Comparison of ENCODE assay signal across 19 cellular contexts in the genomic region with DNA sequence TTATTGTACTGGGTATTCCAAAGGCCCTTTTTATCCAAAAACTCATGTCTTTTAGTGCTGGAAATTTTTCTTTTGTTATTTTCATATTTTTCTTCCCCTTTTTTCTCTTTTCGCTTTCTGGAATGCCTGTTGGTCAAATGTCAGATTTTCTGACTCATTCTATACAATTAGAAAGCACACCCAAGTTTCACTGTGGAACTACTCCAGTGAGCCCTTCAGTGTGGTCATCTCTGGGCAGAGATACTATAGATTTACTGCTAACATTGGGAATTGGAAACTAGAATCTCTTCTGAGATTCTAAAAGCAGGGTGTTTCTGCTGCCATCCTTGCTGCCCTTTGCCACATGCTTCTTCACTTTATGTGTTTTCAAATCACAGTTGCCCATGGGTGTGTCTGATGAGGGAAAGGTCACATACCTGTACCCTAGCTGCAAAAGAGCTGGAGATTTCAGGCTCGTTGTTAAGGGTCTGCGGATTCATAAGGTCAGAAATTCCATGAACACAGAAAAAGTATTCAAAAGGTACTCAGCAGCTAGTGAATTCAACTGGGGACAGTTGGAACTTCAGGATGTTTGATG. TPM values are rescaled to one million over a fixed set of nuclear protein-coding genes. Genes with fewer than 3 reads are reported as not detected.
DNase-seq lines count a peak whose midpoint lies in the region; ATAC-seq, FAIRE-seq and TF ChIP-seq lines count a peak whose summit lies in the region.
"Had no signal": no experiment of that assay in that cellular context is flagged by ENCODE, and none has a peak within 500 bp of the region (broad histone marks: within the 10 kb centered on the region; RNA-seq: fewer than 3 reads in every experiment).

No MANE protein-coding gene starts in this region.

- H3K4me3 Mint-ChIP-seq in stimulated activated memory B cell treated with anti-CD40 and anti-IgM and Interleukin-4, amounts not matched to agents 10 μg/mL and 1 μg/mL and 100 μg/mL, for 72 hours: no peak overlapping the region
- no peak overlapping the region for H3K4me3 Mint-ChIP-seq in activated CD4-positive, alpha-beta memory T cell treated with anti-CD3 and anti-CD28 coated beads for 36 hours
- H3K4me3 Mint-ChIP-seq: B cell; CD8-positive, alpha-beta T cell had no signal

- H4K20me1 ChIP-seq in MM.1S (ENCODE audit: insufficient read depth, low read length) (no peaks in the 10 kb centered on the region), K562 (replicated peaks; ENCODE audit: control insufficient read depth, insufficient read depth, low read length) (no peaks in the 10 kb centered on the region)

- POLR2A ChIA-PET in K562 (lab: Yijun Ruan, JAX): interaction anchor here (1.0 kb wide), 1 partner anchor 73 kb away, joined by 3 read pairs; no protein-coding TSS in a partner anchor
- POLR2A ChIA-PET in activated CD4-positive, alpha-beta memory T cell treated with anti-CD3 and anti-CD28 coated beads for 36 hours (lab: Charles Lee): no interaction called here

- no peaks in the 10 kb centered on the region for H3K9me1 ChIP-seq in K562 (ENCODE audit: control insufficient read depth, insufficient read depth, low read length)

- CTCF ChIA-PET in K562 (lab: Yijun Ruan, JAX; ENCODE audit: low intra/inter-chr PET ratio): no interaction called here
- CTCF ChIA-PET in activated CD4-positive, alpha-beta memory T cell treated with anti-CD3 and anti-CD28 coated beads for 36 hours (lab: Charles Lee): no interaction called here

- H3K4me3 ChIP-seq in MM.1S (ENCODE audit: low read length) (no peak overlapping the region), K562 (no peak overlapping the region)
- H3K4me3 ChIP-seq: HAP-1, SJCRH30 had no signal

- in situ Hi-C loops in K562 (cut with MboI): no loop called here

- no peaks in the 10 kb centered on the region for H3K27me3 Mint-ChIP-seq in stimulated activated memory B cell treated with anti-CD40 and anti-IgM and Interleukin-4, amounts not matched to agents 10 μg/mL and 1 μg/mL and 100 μg/mL, for 72 hours
- no peaks in the 10 kb centered on the region for H3K27me3 Mint-ChIP-seq in activated CD4-positive, alpha-beta memory T cell treated with anti-CD3 and anti-CD28 coated beads for 36 hours
- H3K27me3 Mint-ChIP-seq: B cell had no signal

- H3K4me2 ChIP-seq in MM.1S (ENCODE audit: low read depth, low read length) (peak overlapping the region; percentile 0; the same call in 1 of the 2 replicates), K562 (ENCODE audit: insufficient read depth, low read length) (no peak overlapping the region)

- FAIRE-seq in K562 (lab: Jason Lieb, UNC): no peak

- H3F3A ChIP-seq in MM.1S (ENCODE audit: insufficient read depth, low read length): peaks cover 25% of the 10 kb centered on the region

- no peak for TF ChIP-seq POLR2A in K562 (conservative IDR thresholded peaks at IDR 0.05)

- no TSS peak for BruUV-seq in K562 (replicated peaks; lab: Mats Ljungman, UMichigan)

- intact Hi-C loops in K562 (cut with micrococcal nuclease): no loop called here
- intact Hi-C loops in activated CD4-positive, alpha-beta memory T cell treated with anti-CD3 and anti-CD28 coated beads for 36 hours (cut with micrococcal nuclease): no loop called here

- H3K9ac ChIP-seq in MM.1S (ENCODE audit: low read length) (no peak overlapping the region), K562 (ENCODE audit: insufficient read depth in 1 of 2, low read depth in 2 of 2, low read length in 2 of 2) (no peak overlapping the region)

- H3K4me1 Mint-ChIP-seq in stimulated activated memory B cell treated with anti-CD40 and anti-IgM and Interleukin-4, amounts not matched to agents 10 μg/mL and 1 μg/mL and 100 μg/mL, for 72 hours: peaks cover 30% of the 10 kb centered on the region
- peaks cover 39% of the 10 kb centered on the region for H3K4me1 Mint-ChIP-seq in activated CD4-positive, alpha-beta memory T cell treated with anti-CD3 and anti-CD28 coated beads for 36 hours (ENCODE audit: low read depth)

- no peaks in the 10 kb centered on the region for H3K27me3 ChIP-seq in MM.1S (replicated peaks; ENCODE audit: insufficient read depth, low read length)
- H3K27me3 ChIP-seq in K562 (ENCODE audit: control insufficient read depth in 2 of 2, insufficient read depth in 2 of 2, low read length in 2 of 2): no peaks in the 10 kb centered on the region
- H3K27me3 ChIP-seq: SJCRH30 had no signal

- no peak for TF ChIP-seq CTCF in MM.1S (IDR thresholded peaks at IDR 0.05; ENCODE audit: low read length)
- TF ChIP-seq CTCF in K562 (IDR thresholded peaks at IDR 0.05 in 2 of 3, conservative IDR thresholded peaks at IDR 0.05 in 1 of 3; ENCODE audit: insufficient read depth in 2 of 3, low read depth in 1 of 3, low read length in 3 of 3): no peak

- TF ChIP-seq EP300 in K562 (IDR thresholded peaks at IDR 0.05; ENCODE audit: low read length): no peak

- DNase-seq in MM.1S: no peak
- no peak for DNase-seq in K562 (ENCODE audit: extremely low read depth in 1 of 4, low spot score in 3 of 4)
- no peak for DNase-seq in activated CD4-positive, alpha-beta memory T cell treated with anti-CD3 and anti-CD28 coated beads for 36 hours
- DNase-seq in activated naive CD4-positive, alpha-beta T cell treated with anti-CD3 and anti-CD28 coated beads, Interleukin-2, amount 50 U/mL, for 72 hours (ENCODE audit: low spot score in 2 of 2): no peak
- DNase-seq: ACHN; CD8-positive, alpha-beta T cell; DND-41; GF-D8; NCI-H1105 treated with DMSO at 0.1 percent for 48 hours; NCI-H1930; NCI-H2171 treated with DMSO at 0.1 percent for 48 hours; NCI-H82; RPMI8226; SJCRH30 had no signal

- no peaks in the 10 kb centered on the region for H3K9me3 Mint-ChIP-seq in stimulated activated memory B cell treated with anti-CD40 and anti-IgM and Interleukin-4, amounts not matched to agents 10 μg/mL and 1 μg/mL and 100 μg/mL, for 72 hours
- no peaks in the 10 kb centered on the region for H3K9me3 Mint-ChIP-seq in activated CD4-positive, alpha-beta memory T cell treated with anti-CD3 and anti-CD28 coated beads for 36 hours
- H3K9me3 Mint-ChIP-seq in activated naive CD4-positive, alpha-beta T cell treated with anti-CD3 and anti-CD28 coated beads, Interleukin-2, amount 50 U/mL, for 72 hours: no peaks in the 10 kb centered on the region
- H3K9me3 Mint-ChIP-seq: CD8-positive, alpha-beta T cell had no signal

- peak; percentile 35 for ATAC-seq in GM19351 (IDR thresholded peaks at IDR 0.05; ENCODE audit: unreplicated experiment)
- no peak for ATAC-seq in K562
- peak; percentile 52 for ATAC-seq in stimulated activated memory B cell treated with anti-CD40 and anti-IgM and Interleukin-4, amounts not matched to agents 10 μg/mL and 1 μg/mL and 100 μg/mL, for 72 hours
- ATAC-seq in GM21619 (IDR thresholded peaks at IDR 0.05; ENCODE audit: unreplicated experiment): no peak
- ATAC-seq in activated naive CD4-positive, alpha-beta T cell treated with anti-CD3 and anti-CD28 coated beads, Interleukin-2, amount 50 U/mL, for 72 hours: no peak
- ATAC-seq: CD8-positive, alpha-beta T cell had no signal

- H3K79me2 ChIP-seq in MM.1S (ENCODE audit: low read length): peaks cover 10% of the 10 kb centered on the region
- H3K79me2 ChIP-seq in K562 (ENCODE audit: control insufficient read depth, insufficient read depth, low read length): peaks cover 34% of the 10 kb centered on the region

- H2AFZ ChIP-seq in MM.1S (ENCODE audit: low read length) (no peak overlapping the region), K562 (ENCODE audit: low read depth, low read length) (no peak overlapping the region)

- WGBS in K562 (ENCODE audit: insufficient coverage, low coverage, missing lambda C conversion rate): 77% methylated on average over 3 of the region's 3 CpGs

- no peaks in the 10 kb centered on the region for H3K9me3 ChIP-seq in MM.1S (replicated peaks; ENCODE audit: insufficient read depth, low read length)
- no peaks in the 10 kb centered on the region for H3K9me3 ChIP-seq in K562 (replicated peaks; ENCODE audit: control insufficient read depth, insufficient read depth, low read depth, low read length)
- H3K9me3 ChIP-seq: HAP-1, SJCRH30 had no signal

- H3K36me3 ChIP-seq in MM.1S (replicated peaks; ENCODE audit: insufficient read depth, low read length): no peaks in the 10 kb centered on the region
- no peaks in the 10 kb centered on the region for H3K36me3 ChIP-seq in K562 (ENCODE audit: control insufficient read depth, insufficient read depth, low read length)
- H3K36me3 ChIP-seq: HAP-1, SJCRH30 had no signal

- no peaks in the 10 kb centered on the region for H3K9me2 ChIP-seq in MM.1S (replicated peaks; ENCODE audit: insufficient read depth, low read length)

- TF ChIP-seq RAD21 in K562 (CRISPR knock-in tag; conservative IDR thresholded peaks at IDR 0.05 in 1 of 2, IDR thresholded peaks at IDR 0.05 in 1 of 2): no peak

- H3K27ac Mint-ChIP-seq in stimulated activated memory B cell treated with anti-CD40 and anti-IgM and Interleukin-4, amounts not matched to agents 10 μg/mL and 1 μg/mL and 100 μg/mL, for 72 hours: no peak overlapping the region
- no peak overlapping the region for H3K27ac Mint-ChIP-seq in activated CD4-positive, alpha-beta memory T cell treated with anti-CD3 and anti-CD28 coated beads for 36 hours
- H3K27ac Mint-ChIP-seq in activated naive CD4-positive, alpha-beta T cell treated with anti-CD3 and anti-CD28 coated beads, Interleukin-2, amount 50 U/mL, for 72 hours: no peak overlapping the region
- H3K27ac Mint-ChIP-seq: B cell; CD8-positive, alpha-beta T cell had no signal

- H3K4me1 ChIP-seq in MM.1S (ENCODE audit: low read length): peaks cover 31% of the 10 kb centered on the region
- peaks cover 0 to 16% of the 10 kb centered on the region in 2 experiments; a peak in 3 of 5 replicates for H3K4me1 ChIP-seq in K562 (replicated peaks in 1 of 2; ENCODE audit: control insufficient read depth in 2 of 2, insufficient read depth in 2 of 2, low read length in 2 of 2)

- H3K36me3 Mint-ChIP-seq in stimulated activated memory B cell treated with anti-CD40 and anti-IgM and Interleukin-4, amounts not matched to agents 10 μg/mL and 1 μg/mL and 100 μg/mL, for 72 hours: no peaks in the 10 kb centered on the region
- H3K36me3 Mint-ChIP-seq in activated CD4-positive, alpha-beta memory T cell treated with anti-CD3 and anti-CD28 coated beads for 36 hours: no peaks in the 10 kb centered on the region
- H3K36me3 Mint-ChIP-seq in activated naive CD4-positive, alpha-beta T cell treated with anti-CD3 and anti-CD28 coated beads, Interleukin-2, amount 50 U/mL, for 72 hours: peaks cover 0 to 3% of the 10 kb centered on the region in 2 donors

- H3K27ac ChIP-seq in MM.1S (ENCODE audit: low read length): no peak overlapping the region
- H3K27ac ChIP-seq in K562 (ENCODE audit: extremely low read depth, low read depth, low read length): no peak overlapping the region
- H3K27ac ChIP-seq: SJCRH30 had no signal

RNA-seq across cellular contexts. Expression of gene WASL, which starts 5.6 kb away (rescaled TPM):
- total RNA-seq in K562 (2011; cell fraction: chromatin; rRNA removed; ENCODE audit: low replicate concordance): 10.9 and 28.5 TPM in 2 replicates
- 10.0 and 12.2 TPM in 2 replicates for total RNA-seq in K562 (2011; cell fraction: nucleolus; rRNA removed)
- 19.1 and 41.4 TPM in 2 replicates for total RNA-seq in K562 (2011; cell fraction: nucleoplasm; rRNA removed)
- total RNA-seq in K562 (2014; rRNA removed) (4.1 and 5.9 TPM in 2 replicates), K562 (2014; rRNA removed; fragmentation: Illumina TruSeq; extraction: Trizol) (9.6 and 9.9 TPM in 2 replicates), K562 (2015; rRNA removed; fragmentation: Illumina TruSeq; extraction: Trizol) (8.5 and 8.7 TPM in 2 replicates), K562 (2021) (12.9 and 13.9 TPM in 2 replicates)
- polyA plus RNA-seq in K562 (2011; rRNA removed) (5.6 and 8.3 TPM in 2 replicates), K562 (2014; fragmentation: Illumina TruSeq; extraction: Trizol) (10.2 and 10.9 TPM in 2 replicates), K562 (2014; fragmentation: Nextera tagmentation; extraction: Ambion mirVana) (1 to 10 TPM; 3.2 to 4.4 TPM), K562 (2014; rRNA removed) (6.6 and 8.1 TPM in 2 replicates)
- polyA plus RNA-seq in K562 (2011; cell fraction: cytosol; rRNA removed): 2.0 and 2.8 TPM in 2 replicates
- polyA plus RNA-seq in K562 (2011; cell fraction: nucleus; rRNA removed): 10.4 and 11.6 TPM in 2 replicates
- polyA plus RNA-seq in K562 (2012): 8.4 and 12.5 TPM in 2 replicates
- 7.6 and 9.3 TPM in 2 replicates for polyA minus RNA-seq in K562 (2011; rRNA and poly(A)+ RNA removed)
- polyA minus RNA-seq in K562 (2011; cell fraction: cytosol; rRNA and poly(A)+ RNA removed): 4.5 and 6.2 TPM in 2 replicates
- 29.4 and 36.2 TPM in 2 replicates for polyA minus RNA-seq in K562 (2011; cell fraction: nucleus; rRNA and poly(A)+ RNA removed)
- total RNA-seq in activated CD4-positive, alpha-beta memory T cell treated with anti-CD3 and anti-CD28 coated beads for 36 hours: 1 to 10 TPM; 5.1 to 5.9 TPM
- 1 to 10 TPM; 5.3 to 7.8 TPM for total RNA-seq in activated naive CD4-positive, alpha-beta T cell treated with anti-CD3 and anti-CD28 coated beads, Interleukin-2, amount 50 U/mL, for 72 hours

Comparison
In these comparisons a context has a peak if more than half of its experiments do, and no peak if none do; other contexts are left out.
1. ATAC-seq: peak in GM19351 (single experiment) and stimulated activated memory B cell treated with anti-CD40 and anti-IgM and Interleukin-4, amounts not matched to agents 10 μg/mL and 1 μg/mL and 100 μg/mL, for 72 hours (single experiment); none in K562 (single experiment), GM21619 (single experiment) and activated naive CD4-positive, alpha-beta T cell treated with anti-CD3 and anti-CD28 coated beads, Interleukin-2, amount 50 U/mL, for 72 hours (0 of 2).